ENCODE assay signal across 15 cellular contexts in genomic region chr7:115827305-115828045, GRCh38.
A peak's percentile ranks its signal among the peaks of the same experiment; 100 is the strongest.
DNase-seq lines count a peak whose midpoint lies in the region; ATAC-seq and TF ChIP-seq lines count a peak whose summit lies in the region.
"Had no signal": no experiment of that assay in that cellular context is flagged by ENCODE, and none has a peak within 500 bp of the region (broad histone marks: within the 10 kb centered on the region; RNA-seq: fewer than 3 reads in every experiment).

No MANE protein-coding gene starts in this region.

- H3K4me3 Mint-ChIP-seq in neural progenitor cell, result no peak overlapping the region
- H3K4me3 Mint-ChIP-seq: B cell; dendritic cell treated with granulocyte-macrophage colony-stimulating factor and Interleukin-4, amounts not matched to agents 40 ng/mL and 50 ng/mL, for 4 days had no signal

- H3K36me3 ChIP-seq in HEK293 (ENCODE audit: control insufficient read depth in 2 of 2, insufficient read depth in 1 of 2, low read length in 2 of 2) (no peaks in the 10 kb centered on the region), neural progenitor cell (no peaks in the 10 kb centered on the region)
- H3K36me3 ChIP-seq: right atrium auricular region had no signal

- ATAC-seq in GM19395 (IDR thresholded peaks at IDR 0.05; ENCODE audit: unreplicated experiment) (peak; percentile 48), HG03565 (IDR thresholded peaks at IDR 0.05; ENCODE audit: unreplicated experiment) (peak; percentile 62), HG02973 (IDR thresholded peaks at IDR 0.05; ENCODE audit: unreplicated experiment) (no peak)

- no peaks in the 10 kb centered on the region for H4K20me1 ChIP-seq in neural progenitor cell (ENCODE audit: low read depth)

- 48 to 52% methylated on average over 3 of the region's 3 CpGs for WGBS in lower leg skin, 2 donors

- H3K4me1 ChIP-seq in HEK293 (ENCODE audit: control insufficient read depth, insufficient read depth, low read length) (no peaks in the 10 kb centered on the region), neural progenitor cell (peaks cover 13% of the 10 kb centered on the region)
- H3K4me1 ChIP-seq: right atrium auricular region had no signal

- no peak for TF ChIP-seq CTCF in HEK293 (tag by site-specific recombination; IDR thresholded peaks at IDR 0.05)
- TF ChIP-seq CTCF in neural progenitor cell (IDR thresholded peaks at IDR 0.05), result no peak
- no peak for TF ChIP-seq CTCF in lower leg skin (IDR thresholded peaks at IDR 0.05)

- no peak for TF ChIP-seq POLR2A in lower leg skin (IDR thresholded peaks at IDR 0.05)

- H3K4me3 ChIP-seq in HEK293 (ENCODE audit: low read depth, low read length), result no peak overlapping the region
- H3K4me3 ChIP-seq in neural progenitor cell, result no peak overlapping the region
- H3K4me3 ChIP-seq in lower leg skin (ENCODE audit: low read depth, poor library complexity, severe bottlenecking), result no peak overlapping the region
- H3K4me3 ChIP-seq: right atrium auricular region had no signal

- CTCF ChIA-PET in HEK293 (lab: Yijun Ruan, JAX), result interaction anchor here (0.7 to 1.5 kb wide), 3 partner anchors 147 to 1562 kb away, joined by 3 to 5 read pairs (median 4); no protein-coding TSS in a partner anchor

- no peaks in the 10 kb centered on the region for H3F3A ChIP-seq in neural progenitor cell (ENCODE audit: low read depth)

- DNase-seq in neural progenitor cell (ENCODE audit: low spot score) (peak; percentile 3), lower leg skin (ENCODE audit: low spot score in 2 of 2) (no peak), globus pallidus (ENCODE audit: low spot score) (no peak)
- DNase-seq: activated naive CD4-positive, alpha-beta T cell treated with Interleukin-2 at 50 U/mL for 16 hours; head of caudate nucleus; NCI-H1105 treated with DMSO at 0.1 percent for 48 hours; SHP77 treated with DMSO at 0.1 percent for 48 hours; stimulated activated CD4-positive, alpha-beta T cell treated with anti-CD3 and anti-CD28 coated beads, Interleukin-1b, Interleukin-23, amount 100 ng/mL, for 48 hours had no signal

- peaks cover 3% of the 10 kb centered on the region for H3K9me3 Mint-ChIP-seq in neural progenitor cell
- H3K9me3 Mint-ChIP-seq: dendritic cell treated with granulocyte-macrophage colony-stimulating factor and Interleukin-4, amounts not matched to agents 40 ng/mL and 50 ng/mL, for 4 days had no signal

- no peaks in the 10 kb centered on the region for H3K36me3 Mint-ChIP-seq in neural progenitor cell

- no peaks in the 10 kb centered on the region for H3K9me3 ChIP-seq in HEK293 (ENCODE audit: control insufficient read depth, insufficient read depth, low read depth, low read length)
- H3K9me3 ChIP-seq in neural progenitor cell (ENCODE audit: low read depth), result no peaks in the 10 kb centered on the region
- H3K9me3 ChIP-seq: right atrium auricular region had no signal

- peak overlapping the region; percentile 13 for H3K4me2 ChIP-seq in neural progenitor cell

- no peak overlapping the region for H3K9ac ChIP-seq in neural progenitor cell

- H3K4me1 Mint-ChIP-seq in neural progenitor cell, result no peaks in the 10 kb centered on the region
- H3K4me1 Mint-ChIP-seq: B cell had no signal

- H2AFZ ChIP-seq in neural progenitor cell (replicated peaks), result peak overlapping the region; percentile 91

- intact Hi-C loops in lower leg skin (cut with DNase I; ENCODE audit: low total_unique reads), result no loop called here

- no peaks in the 10 kb centered on the region for H3K79me2 ChIP-seq in neural progenitor cell (ENCODE audit: low read depth)

- H3K27me3 ChIP-seq in neural progenitor cell, result no peaks in the 10 kb centered on the region
- H3K27me3 ChIP-seq: right atrium auricular region had no signal

- peaks cover 3% of the 10 kb centered on the region for H3K27me3 Mint-ChIP-seq in neural progenitor cell (ENCODE audit: insufficient read depth, low read depth)
- H3K27me3 Mint-ChIP-seq: B cell had no signal

- peak overlapping the region; percentile 12 for H3K27ac Mint-ChIP-seq in neural progenitor cell
- H3K27ac Mint-ChIP-seq: B cell; dendritic cell treated with granulocyte-macrophage colony-stimulating factor and Interleukin-4, amounts not matched to agents 40 ng/mL and 50 ng/mL, for 4 days had no signal

- H3K27ac ChIP-seq in HEK293 (ENCODE audit: extremely low read depth, low read depth, low read length), result no peak overlapping the region
- H3K27ac ChIP-seq in neural progenitor cell, result no peak overlapping the region
- H3K27ac ChIP-seq: right atrium auricular region had no signal

- POLR2A ChIA-PET in HEK293 (lab: Yijun Ruan, JAX), result no interaction called here

TF ChIP-seq in HEK293, 187 proteins besides CTCF, POLR2A, EP300 and RAD21:
- TF ChIP-seq ZNF174 (tag by site-specific recombination; IDR thresholded peaks at IDR 0.05) (no peak), ZNF16 (tag by site-specific recombination; IDR thresholded peaks at IDR 0.05; ENCODE audit: low read depth) (no peak), ZNF280C (tag by site-specific recombination; IDR thresholded peaks at IDR 0.05) (no peak), PRDM1 (tag by site-specific recombination; IDR thresholded peaks at IDR 0.05) (0 out of 2 replicates have a peak, but pooled peaks have one; percentile 13), PRDM6 (tag by site-specific recombination; IDR thresholded peaks at IDR 0.05) (no peak)
TF ChIP-seq in HEK293: peak in this region for 1.
